1 cellular context compared by ENCODE assay signal in the genomic region with DNA sequence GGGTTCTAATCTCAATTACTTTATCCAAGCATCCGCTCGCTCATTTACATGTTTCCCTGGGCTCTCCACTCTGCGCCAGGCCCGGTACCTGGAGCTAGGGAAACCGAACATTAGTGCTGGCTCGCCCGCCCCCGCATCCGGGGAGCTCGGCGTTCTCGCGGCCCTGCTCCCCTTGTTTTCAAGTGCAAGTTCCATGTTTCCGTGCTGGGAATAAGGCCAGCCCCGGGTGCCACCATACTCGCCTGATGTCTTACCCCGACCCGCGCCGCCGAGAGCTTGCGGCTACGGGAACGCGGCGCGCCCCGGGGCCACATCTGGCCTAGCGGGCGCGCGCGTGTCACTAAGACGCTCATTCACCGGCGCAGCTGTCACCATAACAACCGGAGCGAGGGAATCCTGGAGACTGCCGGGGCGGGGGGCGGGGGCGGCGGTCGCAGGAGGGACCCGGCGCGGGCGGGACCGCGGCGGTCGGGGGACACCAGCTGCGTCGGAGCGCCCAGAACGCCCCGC.
TF ChIP-seq lines count a peak whose summit lies in the region.

TSS of gene NEURL1 (plus strand) at position 344 of the 510 bp plus-strand sequence. CDS start 683 bp downstream, outside the sequence.

TF ChIP-seq in GM23338, 12 proteins besides CTCF, POLR2A, EP300 and RAD21 (continued from another document):
- TF ChIP-seq ZNF462 (CRISPR knock-in tag; IDR thresholded peaks at IDR 0.05) (no peak), EZH2phosphoT487 (IDR thresholded peaks at IDR 0.05; ENCODE audit: unreplicated experiment) (no peak)
